Comparison of ENCODE assay signal across 18 cellular contexts in the genomic region with DNA sequence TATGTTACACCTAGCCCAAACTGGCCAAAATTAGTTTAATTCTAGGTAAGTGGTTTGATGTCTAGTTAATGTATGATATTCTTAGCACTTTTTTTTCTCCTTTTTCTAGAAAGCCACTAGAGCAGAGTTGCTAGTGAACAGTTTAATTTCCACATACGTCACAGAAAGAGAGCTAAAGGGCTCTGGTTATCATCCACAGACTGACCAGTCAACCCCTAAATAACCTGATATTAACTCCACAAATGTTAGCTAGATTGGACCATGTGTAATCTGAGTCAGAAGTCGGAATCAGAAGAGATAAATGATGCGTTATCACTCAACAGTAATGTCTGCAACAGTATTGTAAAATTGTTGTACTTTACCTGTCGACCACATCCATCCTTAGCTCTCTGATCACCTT.
DNase-seq lines count a peak whose midpoint lies in the region; ATAC-seq and TF ChIP-seq lines count a peak whose summit lies in the region.
"Had no signal": no experiment of that assay in that cellular context is flagged by ENCODE, and none has a peak within 500 bp of the region (broad histone marks: within the 10 kb centered on the region; RNA-seq: fewer than 3 reads in every experiment).

No MANE protein-coding gene starts in this region.

- H3K27ac ChIP-seq in CD4-positive, CD25-positive, alpha-beta regulatory T cell (ENCODE audit: insufficient read depth, low read length, poor library complexity, severe bottlenecking): no peak overlapping the region
- peak overlapping the region; percentile 37 to 59 for H3K27ac ChIP-seq in ascending aorta
- H3K27ac ChIP-seq: BLaER1 had no signal

- no peaks in the 10 kb centered on the region for H3K9me3 ChIP-seq in CD4-positive, CD25-positive, alpha-beta regulatory T cell (ENCODE audit: control insufficient read depth in 2 of 2, low read length in 2 of 2)
- H3K9me3 ChIP-seq in ascending aorta: no peaks in the 10 kb centered on the region

- H3K4me1 ChIP-seq in CD4-positive, CD25-positive, alpha-beta regulatory T cell (ENCODE audit: control insufficient read depth, insufficient read depth, low read length, poor library complexity, severe bottlenecking): peaks cover 13% of the 10 kb centered on the region
- peaks cover 0 to 2% of the 10 kb centered on the region in 2 donors for H3K4me1 ChIP-seq in ascending aorta
- H3K4me1 ChIP-seq: BLaER1 had no signal

- no peak for DNase-seq in activated naive CD8-positive, alpha-beta T cell treated with anti-CD3 and anti-CD28 coated beads, Interleukin-2, amount 10 ng/mL, durations not matched to agents 7 days and 5 days
- no peak for DNase-seq in activated naive CD8-positive, alpha-beta T cell treated with anti-CD3 and anti-CD28 coated beads for 36 hours
- no peak for DNase-seq in CD4-positive, CD25-positive, alpha-beta regulatory T cell
- no peak for DNase-seq in ascending aorta (ENCODE audit: low spot score in 2 of 2)
- DNase-seq in naive thymus-derived CD8-positive, alpha-beta T cell: no peak
- DNase-seq in cerebellar nuclear complex (lab: John Stamatoyannopoulos, UW): no peak
- DNase-seq: 8988T; AML-193; CD4-positive, alpha-beta memory T cell; COR-L47; DMS153; DMS79 treated with DMSO at 0.1 percent for 48 hours; EL; GOT3; H9 had no signal

- ATAC-seq in activated naive CD8-positive, alpha-beta T cell treated with anti-CD3 and anti-CD28 coated beads, Interleukin-2, amount 10 ng/mL, durations not matched to agents 7 days and 5 days (ENCODE audit: low read depth): no peak
- no peak for ATAC-seq in CD4-positive, CD25-positive, alpha-beta regulatory T cell (ENCODE audit: low read depth in 2 of 2)
- ATAC-seq in naive thymus-derived CD8-positive, alpha-beta T cell: no peak
- ATAC-seq in GM18873 (IDR thresholded peaks at IDR 0.05; ENCODE audit: low FRiP score, unreplicated experiment): no peak
- ATAC-seq in HG03342 (IDR thresholded peaks at IDR 0.05; ENCODE audit: unreplicated experiment): no peak

- H3K36me3 Mint-ChIP-seq in activated naive CD8-positive, alpha-beta T cell treated with anti-CD3 and anti-CD28 coated beads, Interleukin-2, amount 10 ng/mL, durations not matched to agents 7 days and 5 days: peaks cover 69% of the 10 kb centered on the region
- H3K36me3 Mint-ChIP-seq in activated naive CD8-positive, alpha-beta T cell treated with anti-CD3 and anti-CD28 coated beads for 36 hours: peaks cover 68% of the 10 kb centered on the region
- peaks cover 54% of the 10 kb centered on the region for H3K36me3 Mint-ChIP-seq in CD4-positive, CD25-positive, alpha-beta regulatory T cell
- H3K36me3 Mint-ChIP-seq in naive thymus-derived CD8-positive, alpha-beta T cell: peaks cover 13 to 70% (median 49%) of the 10 kb centered on the region in 3 donors

- H3K9me3 Mint-ChIP-seq in activated naive CD8-positive, alpha-beta T cell treated with anti-CD3 and anti-CD28 coated beads, Interleukin-2, amount 10 ng/mL, durations not matched to agents 7 days and 5 days: peaks cover 8% of the 10 kb centered on the region
- H3K9me3 Mint-ChIP-seq in activated naive CD8-positive, alpha-beta T cell treated with anti-CD3 and anti-CD28 coated beads for 36 hours: peaks cover 22% of the 10 kb centered on the region
- H3K9me3 Mint-ChIP-seq in CD4-positive, CD25-positive, alpha-beta regulatory T cell: peaks cover 0 to 10% (median under 1%) of the 10 kb centered on the region in 7 donors
- peaks cover 0 to 20% (median 6%) of the 10 kb centered on the region in 9 donors for H3K9me3 Mint-ChIP-seq in naive thymus-derived CD8-positive, alpha-beta T cell

- H3K4me3 ChIP-seq in CD4-positive, CD25-positive, alpha-beta regulatory T cell (ENCODE audit: low read depth, low read length): no peak overlapping the region
- no peak overlapping the region for H3K4me3 ChIP-seq in ascending aorta
- H3K4me3 ChIP-seq: BLaER1 had no signal

- H3K27me3 ChIP-seq in CD4-positive, CD25-positive, alpha-beta regulatory T cell (ENCODE audit: control insufficient read depth, insufficient read depth, low read length): no peaks in the 10 kb centered on the region
- H3K27me3 ChIP-seq in ascending aorta: no peaks in the 10 kb centered on the region
- H3K27me3 ChIP-seq: BLaER1 had no signal

- H3K36me3 ChIP-seq in CD4-positive, CD25-positive, alpha-beta regulatory T cell (ENCODE audit: control insufficient read depth, insufficient read depth, low read length): peaks cover 33% of the 10 kb centered on the region
- H3K36me3 ChIP-seq in ascending aorta: no peaks in the 10 kb centered on the region

- intact Hi-C loops in ascending aorta (cut with DNase I): no loop called here

- no peak overlapping the region for H3K4me3 Mint-ChIP-seq in activated naive CD8-positive, alpha-beta T cell treated with anti-CD3 and anti-CD28 coated beads, Interleukin-2, amount 10 ng/mL, durations not matched to agents 7 days and 5 days
- no peak overlapping the region for H3K4me3 Mint-ChIP-seq in activated naive CD8-positive, alpha-beta T cell treated with anti-CD3 and anti-CD28 coated beads for 36 hours
- no peak overlapping the region for H3K4me3 Mint-ChIP-seq in CD4-positive, CD25-positive, alpha-beta regulatory T cell
- no peak overlapping the region for H3K4me3 Mint-ChIP-seq in naive thymus-derived CD8-positive, alpha-beta T cell
- H3K4me3 Mint-ChIP-seq: CD4-positive, alpha-beta memory T cell; H9 had no signal

- H3K4me1 Mint-ChIP-seq in activated naive CD8-positive, alpha-beta T cell treated with anti-CD3 and anti-CD28 coated beads, Interleukin-2, amount 10 ng/mL, durations not matched to agents 7 days and 5 days: peaks cover 28% of the 10 kb centered on the region
- H3K4me1 Mint-ChIP-seq in activated naive CD8-positive, alpha-beta T cell treated with anti-CD3 and anti-CD28 coated beads for 36 hours: peaks cover 22% of the 10 kb centered on the region
- peaks cover 49 to 84% (median 59%) of the 10 kb centered on the region in 4 donors for H3K4me1 Mint-ChIP-seq in CD4-positive, CD25-positive, alpha-beta regulatory T cell
- H3K4me1 Mint-ChIP-seq in naive thymus-derived CD8-positive, alpha-beta T cell: peaks cover 9 to 70% (median 53%) of the 10 kb centered on the region in 4 donors
- H3K4me1 Mint-ChIP-seq: H9 had no signal

- H3K27ac Mint-ChIP-seq in activated naive CD8-positive, alpha-beta T cell treated with anti-CD3 and anti-CD28 coated beads, Interleukin-2, amount 10 ng/mL, durations not matched to agents 7 days and 5 days: peak overlapping the region; percentile 21
- no peak overlapping the region for H3K27ac Mint-ChIP-seq in activated naive CD8-positive, alpha-beta T cell treated with anti-CD3 and anti-CD28 coated beads for 36 hours
- peak overlapping the region in 2 of 3 donors; percentile 9 to 92 for H3K27ac Mint-ChIP-seq in CD4-positive, CD25-positive, alpha-beta regulatory T cell
- H3K27ac Mint-ChIP-seq in naive thymus-derived CD8-positive, alpha-beta T cell: peak overlapping the region in 6 of 10 donors; percentile 0 to 84 (median 64)
- H3K27ac Mint-ChIP-seq: H9 had no signal

- H3K27me3 Mint-ChIP-seq in activated naive CD8-positive, alpha-beta T cell treated with anti-CD3 and anti-CD28 coated beads, Interleukin-2, amount 10 ng/mL, durations not matched to agents 7 days and 5 days: no peaks in the 10 kb centered on the region
- no peaks in the 10 kb centered on the region for H3K27me3 Mint-ChIP-seq in activated naive CD8-positive, alpha-beta T cell treated with anti-CD3 and anti-CD28 coated beads for 36 hours
- no peaks in the 10 kb centered on the region for H3K27me3 Mint-ChIP-seq in CD4-positive, CD25-positive, alpha-beta regulatory T cell
- H3K27me3 Mint-ChIP-seq in naive thymus-derived CD8-positive, alpha-beta T cell: no peaks in the 10 kb centered on the region
- H3K27me3 Mint-ChIP-seq: CD4-positive, alpha-beta memory T cell had no signal

- POLR2A ChIA-PET in activated naive CD8-positive, alpha-beta T cell treated with anti-CD3 and anti-CD28 coated beads, Interleukin-2, amount 10 ng/mL, durations not matched to agents 7 days and 5 days (lab: Charles Lee): no interaction called here
- POLR2A ChIA-PET in naive thymus-derived CD8-positive, alpha-beta T cell (lab: Charles Lee): no interaction called here

- no peak for TF ChIP-seq CTCF in ascending aorta (IDR thresholded peaks at IDR 0.05)
